ENCODE assay signal across 2 cellular contexts in the genomic region with DNA sequence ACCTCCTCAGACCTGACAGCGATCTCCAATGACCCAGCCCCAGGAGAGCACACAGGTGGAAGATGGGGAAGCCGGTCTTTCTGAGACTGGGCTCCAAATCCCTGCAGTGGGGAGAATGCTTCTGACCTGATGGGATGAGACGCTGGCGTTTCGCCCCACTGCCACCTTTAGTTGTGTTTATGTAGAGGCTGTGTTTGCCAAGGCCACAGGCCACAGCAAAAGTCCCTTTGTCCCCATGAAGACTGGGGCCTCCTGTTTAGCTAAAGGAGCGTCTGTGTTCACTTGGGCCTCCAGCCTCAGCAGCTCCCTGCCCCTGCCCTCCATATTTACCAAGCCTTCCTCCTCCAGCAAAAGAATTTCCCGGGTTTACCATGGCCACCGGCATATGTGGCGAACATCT.
TF ChIP-seq lines count a peak whose summit lies in the region.

No MANE protein-coding gene starts in this region.

TF ChIP-seq in HEK293, 187 proteins besides CTCF, POLR2A, EP300 and RAD21:
- no peak for TF ChIP-seq ZBTB44 (tag by site-specific recombination; IDR thresholded peaks at IDR 0.05)
- TF ChIP-seq SALL2 (tag by site-specific recombination; IDR thresholded peaks at IDR 0.05; ENCODE audit: borderline replicate concordance), result no peak
- TF ChIP-seq ZNF664 (tag by site-specific recombination; IDR thresholded peaks at IDR 0.05), result no peak
- TF ChIP-seq IKZF3 (tag by site-specific recombination; IDR thresholded peaks at IDR 0.05), result no peak
TF ChIP-seq in HEK293: peak in this region for 0.

TF ChIP-seq in H1, 55 proteins besides CTCF, POLR2A, EP300 and RAD21:
- TF ChIP-seq CBX5 (IDR thresholded peaks at IDR 0.05; ENCODE audit: low read depth, low read length) (no peak), JUND (IDR thresholded peaks at IDR 0.05; ENCODE audit: low read length) (no peak), KDM4A (IDR thresholded peaks at IDR 0.05; ENCODE audit: low read depth, low read length, severe bottlenecking) (no peak), JUN (IDR thresholded peaks at IDR 0.05; ENCODE audit: low read depth, low read length) (no peak), CHD2 (IDR thresholded peaks at IDR 0.05; ENCODE audit: low read length) (no peak), TCF12 (IDR thresholded peaks at IDR 0.05; ENCODE audit: low read depth, low read length) (no peak), RFX5 (IDR thresholded peaks at IDR 0.05; ENCODE audit: borderline replicate concordance, low read depth, low read length) (no peak), KDM5A (IDR thresholded peaks at IDR 0.05; ENCODE audit: low read length) (no peak), BCL11A (IDR thresholded peaks at IDR 0.05; ENCODE audit: low read depth in 2 of 2, low read length in 2 of 2) (no peak), CTBP2 (IDR thresholded peaks at IDR 0.05; ENCODE audit: borderline replicate concordance, insufficient read depth, insufficient read length, low read length) (no peak), SAP30 (IDR thresholded peaks at IDR 0.05; ENCODE audit: insufficient read depth, insufficient replicate concordance, low read length) (no peak), YY1 (IDR thresholded peaks at IDR 0.05; ENCODE audit: low read depth, low read length) (no peak), EZH2 (IDR thresholded peaks at IDR 0.05; ENCODE audit: low read depth, low read length, severe bottlenecking) (no peak), E2F6 (IDR thresholded peaks at IDR 0.05) (no peak), BRCA1 (IDR thresholded peaks at IDR 0.05; ENCODE audit: low read depth, low read length) (no peak), EGR1 (IDR thresholded peaks at IDR 0.05; ENCODE audit: borderline replicate concordance, low read depth, low read length) (no peak)
